1 cellular context compared by ENCODE assay signal in the genomic region with DNA sequence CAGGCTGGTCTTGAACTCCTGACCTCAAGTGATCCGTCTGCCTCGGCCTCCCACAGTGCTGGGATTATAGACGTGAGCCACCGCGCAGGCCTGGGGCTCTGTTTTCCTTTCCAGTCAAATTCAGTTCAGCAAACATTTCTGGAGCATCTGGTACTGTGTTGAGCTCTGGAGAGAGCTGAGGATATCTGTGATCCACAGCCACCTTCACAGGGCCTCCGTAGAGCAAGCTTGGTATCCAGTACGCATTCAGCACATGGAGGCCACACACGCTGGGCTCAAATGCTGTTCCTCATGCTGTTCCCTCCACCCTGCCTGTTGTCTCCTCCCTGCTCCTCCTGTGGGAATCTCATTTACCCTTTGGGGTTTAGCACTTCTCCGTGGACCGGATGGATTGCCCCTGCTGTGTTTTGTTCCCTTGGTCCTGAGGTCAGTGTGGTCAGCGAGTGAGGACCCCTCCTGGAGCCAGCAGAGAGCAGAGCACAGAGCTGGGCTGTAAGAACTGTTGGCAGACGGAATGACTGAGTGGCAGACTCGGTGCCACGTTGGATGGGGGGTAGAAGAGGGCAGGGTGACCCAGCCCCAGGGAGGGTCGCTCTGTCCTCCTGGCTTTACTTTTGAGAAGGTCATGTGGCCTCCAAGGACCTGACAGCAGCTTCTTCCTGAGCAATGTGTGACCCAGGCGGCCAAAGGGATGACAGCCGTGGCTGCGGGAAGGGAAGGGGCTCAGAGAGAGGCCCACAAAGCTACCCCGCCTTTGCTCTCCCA.
TF ChIP-seq lines count a peak whose summit lies in the region.

No MANE protein-coding gene starts in this region.

TF ChIP-seq in endothelial cell of umbilical vein, 7 proteins besides CTCF, POLR2A, EP300 and RAD21:
- no peak for TF ChIP-seq EZH2 (IDR thresholded peaks at IDR 0.05; ENCODE audit: borderline replicate concordance, low read depth, low read length, severe bottlenecking)
- no peak for TF ChIP-seq JUN (IDR thresholded peaks at IDR 0.05; ENCODE audit: borderline replicate concordance, insufficient read depth, insufficient read length, low read depth)
- no peak for TF ChIP-seq MYC (IDR thresholded peaks at IDR 0.05; ENCODE audit: low read depth, low read length)
- no peak for TF ChIP-seq GATA2 (IDR thresholded peaks at IDR 0.05; ENCODE audit: insufficient read depth, insufficient read length, low read depth, low read length)
- no peak for TF ChIP-seq FOS (IDR thresholded peaks at IDR 0.05; ENCODE audit: borderline replicate concordance, insufficient read depth, low read length)
- no peak for TF ChIP-seq POLR2AphosphoS5 (IDR thresholded peaks at IDR 0.05; ENCODE audit: insufficient read depth, low read depth, low read length)
- TF ChIP-seq, protein P1, sequence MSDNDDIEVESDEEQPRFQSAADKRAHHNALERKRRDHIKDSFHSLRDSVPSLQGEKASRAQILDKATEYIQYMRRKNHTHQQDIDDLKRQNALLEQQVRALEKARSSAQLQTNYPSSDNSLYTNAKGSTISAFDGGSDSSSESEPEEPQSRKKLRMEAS (IDR thresholded peaks at IDR 0.05; ENCODE audit: insufficient read depth, insufficient read length), result no peak
TF ChIP-seq in endothelial cell of umbilical vein: peak in this region for 0.
